1 cellular context compared by ENCODE assay signal in the genomic region with DNA sequence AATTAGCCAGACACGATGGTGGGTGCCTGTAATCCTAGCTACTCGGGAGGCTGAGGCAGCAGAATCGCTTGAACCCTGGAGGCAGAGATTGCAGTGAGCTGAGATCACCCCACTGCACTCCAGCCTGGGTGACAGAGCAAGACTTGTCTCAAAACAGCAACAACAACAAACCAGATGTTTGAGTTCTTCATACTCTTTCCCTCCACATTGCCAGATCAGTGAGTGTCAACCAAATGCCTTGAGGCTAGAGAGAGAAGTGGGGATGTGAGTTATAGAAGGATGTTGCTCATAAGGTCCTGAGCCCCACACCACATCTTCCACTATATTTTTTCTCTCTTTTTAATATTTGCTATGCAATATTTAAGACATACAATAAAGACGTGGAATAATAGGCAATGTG.
TF ChIP-seq lines count a peak whose summit lies in the region.

No MANE protein-coding gene starts in this region.

TF ChIP-seq in WTC11, 78 proteins besides CTCF, POLR2A, EP300 and RAD21 (continued from another document):
- TF ChIP-seq, protein P1, sequence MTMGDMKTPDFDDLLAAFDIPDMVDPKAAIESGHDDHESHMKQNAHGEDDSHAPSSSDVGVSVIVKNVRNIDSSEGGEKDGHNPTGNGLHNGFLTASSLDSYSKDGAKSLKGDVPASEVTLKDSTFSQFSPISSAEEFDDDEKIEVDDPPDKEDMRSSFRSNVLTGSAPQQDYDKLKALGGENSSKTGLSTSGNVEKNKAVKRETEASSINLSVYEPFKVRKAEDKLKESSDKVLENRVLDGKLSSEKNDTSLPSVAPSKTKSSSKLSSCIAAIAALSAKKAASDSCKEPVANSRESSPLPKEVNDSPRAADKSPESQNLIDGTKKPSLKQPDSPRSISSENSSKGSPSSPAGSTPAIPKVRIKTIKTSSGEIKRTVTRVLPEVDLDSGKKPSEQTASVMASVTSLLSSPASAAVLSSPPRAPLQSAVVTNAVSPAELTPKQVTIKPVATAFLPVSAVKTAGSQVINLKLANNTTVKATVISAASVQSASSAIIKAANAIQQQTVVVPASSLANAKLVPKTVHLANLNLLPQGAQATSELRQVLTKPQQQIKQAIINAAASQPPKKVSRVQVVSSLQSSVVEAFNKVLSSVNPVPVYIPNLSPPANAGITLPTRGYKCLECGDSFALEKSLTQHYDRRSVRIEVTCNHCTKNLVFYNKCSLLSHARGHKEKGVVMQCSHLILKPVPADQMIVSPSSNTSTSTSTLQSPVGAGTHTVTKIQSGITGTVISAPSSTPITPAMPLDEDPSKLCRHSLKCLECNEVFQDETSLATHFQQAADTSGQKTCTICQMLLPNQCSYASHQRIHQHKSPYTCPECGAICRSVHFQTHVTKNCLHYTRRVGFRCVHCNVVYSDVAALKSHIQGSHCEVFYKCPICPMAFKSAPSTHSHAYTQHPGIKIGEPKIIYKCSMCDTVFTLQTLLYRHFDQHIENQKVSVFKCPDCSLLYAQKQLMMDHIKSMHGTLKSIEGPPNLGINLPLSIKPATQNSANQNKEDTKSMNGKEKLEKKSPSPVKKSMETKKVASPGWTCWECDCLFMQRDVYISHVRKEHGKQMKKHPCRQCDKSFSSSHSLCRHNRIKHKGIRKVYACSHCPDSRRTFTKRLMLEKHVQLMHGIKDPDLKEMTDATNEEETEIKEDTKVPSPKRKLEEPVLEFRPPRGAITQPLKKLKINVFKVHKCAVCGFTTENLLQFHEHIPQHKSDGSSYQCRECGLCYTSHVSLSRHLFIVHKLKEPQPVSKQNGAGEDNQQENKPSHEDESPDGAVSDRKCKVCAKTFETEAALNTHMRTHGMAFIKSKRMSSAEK (CRISPR knock-in tag; IDR thresholded peaks at IDR 0.05; ENCODE audit: borderline replicate concordance) = no peak
- TF ChIP-seq, protein P2, sequence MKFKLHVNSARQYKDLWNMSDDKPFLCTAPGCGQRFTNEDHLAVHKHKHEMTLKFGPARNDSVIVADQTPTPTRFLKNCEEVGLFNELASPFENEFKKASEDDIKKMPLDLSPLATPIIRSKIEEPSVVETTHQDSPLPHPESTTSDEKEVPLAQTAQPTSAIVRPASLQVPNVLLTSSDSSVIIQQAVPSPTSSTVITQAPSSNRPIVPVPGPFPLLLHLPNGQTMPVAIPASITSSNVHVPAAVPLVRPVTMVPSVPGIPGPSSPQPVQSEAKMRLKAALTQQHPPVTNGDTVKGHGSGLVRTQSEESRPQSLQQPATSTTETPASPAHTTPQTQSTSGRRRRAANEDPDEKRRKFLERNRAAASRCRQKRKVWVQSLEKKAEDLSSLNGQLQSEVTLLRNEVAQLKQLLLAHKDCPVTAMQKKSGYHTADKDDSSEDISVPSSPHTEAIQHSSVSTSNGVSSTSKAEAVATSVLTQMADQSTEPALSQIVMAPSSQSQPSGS (CRISPR knock-in tag; IDR thresholded peaks at IDR 0.05; ENCODE audit: borderline replicate concordance, low read depth) = no peak
- TF ChIP-seq SOX15 (CRISPR knock-in tag; IDR thresholded peaks at IDR 0.05) = no peak
- TF ChIP-seq, protein P3, sequence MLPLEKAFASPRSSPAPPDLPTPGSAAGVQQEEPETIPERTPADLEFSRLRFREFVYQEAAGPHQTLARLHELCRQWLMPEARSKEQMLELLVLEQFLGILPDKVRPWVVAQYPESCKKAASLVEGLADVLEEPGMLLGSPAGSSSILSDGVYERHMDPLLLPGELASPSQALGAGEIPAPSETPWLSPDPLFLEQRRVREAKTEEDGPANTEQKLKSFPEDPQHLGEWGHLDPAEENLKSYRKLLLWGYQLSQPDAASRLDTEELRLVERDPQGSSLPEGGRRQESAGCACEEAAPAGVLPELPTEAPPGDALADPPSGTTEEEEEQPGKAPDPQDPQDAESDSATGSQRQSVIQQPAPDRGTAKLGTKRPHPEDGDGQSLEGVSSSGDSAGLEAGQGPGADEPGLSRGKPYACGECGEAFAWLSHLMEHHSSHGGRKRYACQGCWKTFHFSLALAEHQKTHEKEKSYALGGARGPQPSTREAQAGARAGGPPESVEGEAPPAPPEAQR (CRISPR knock-in tag; IDR thresholded peaks at IDR 0.05) = no peak
- TF ChIP-seq, protein P4, sequence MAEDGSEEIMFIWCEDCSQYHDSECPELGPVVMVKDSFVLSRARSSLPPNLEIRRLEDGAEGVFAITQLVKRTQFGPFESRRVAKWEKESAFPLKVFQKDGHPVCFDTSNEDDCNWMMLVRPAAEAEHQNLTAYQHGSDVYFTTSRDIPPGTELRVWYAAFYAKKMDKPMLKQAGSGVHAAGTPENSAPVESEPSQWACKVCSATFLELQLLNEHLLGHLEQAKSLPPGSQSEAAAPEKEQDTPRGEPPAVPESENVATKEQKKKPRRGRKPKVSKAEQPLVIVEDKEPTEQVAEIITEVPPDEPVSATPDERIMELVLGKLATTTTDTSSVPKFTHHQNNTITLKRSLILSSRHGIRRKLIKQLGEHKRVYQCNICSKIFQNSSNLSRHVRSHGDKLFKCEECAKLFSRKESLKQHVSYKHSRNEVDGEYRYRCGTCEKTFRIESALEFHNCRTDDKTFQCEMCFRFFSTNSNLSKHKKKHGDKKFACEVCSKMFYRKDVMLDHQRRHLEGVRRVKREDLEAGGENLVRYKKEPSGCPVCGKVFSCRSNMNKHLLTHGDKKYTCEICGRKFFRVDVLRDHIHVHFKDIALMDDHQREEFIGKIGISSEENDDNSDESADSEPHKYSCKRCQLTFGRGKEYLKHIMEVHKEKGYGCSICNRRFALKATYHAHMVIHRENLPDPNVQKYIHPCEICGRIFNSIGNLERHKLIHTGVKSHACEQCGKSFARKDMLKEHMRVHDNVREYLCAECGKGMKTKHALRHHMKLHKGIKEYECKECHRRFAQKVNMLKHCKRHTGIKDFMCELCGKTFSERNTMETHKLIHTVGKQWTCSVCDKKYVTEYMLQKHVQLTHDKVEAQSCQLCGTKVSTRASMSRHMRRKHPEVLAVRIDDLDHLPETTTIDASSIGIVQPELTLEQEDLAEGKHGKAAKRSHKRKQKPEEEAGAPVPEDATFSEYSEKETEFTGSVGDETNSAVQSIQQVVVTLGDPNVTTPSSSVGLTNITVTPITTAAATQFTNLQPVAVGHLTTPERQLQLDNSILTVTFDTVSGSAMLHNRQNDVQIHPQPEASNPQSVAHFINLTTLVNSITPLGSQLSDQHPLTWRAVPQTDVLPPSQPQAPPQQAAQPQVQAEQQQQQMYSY (CRISPR knock-in tag; IDR thresholded peaks at IDR 0.05) = no peak
- TF ChIP-seq, protein P5, sequence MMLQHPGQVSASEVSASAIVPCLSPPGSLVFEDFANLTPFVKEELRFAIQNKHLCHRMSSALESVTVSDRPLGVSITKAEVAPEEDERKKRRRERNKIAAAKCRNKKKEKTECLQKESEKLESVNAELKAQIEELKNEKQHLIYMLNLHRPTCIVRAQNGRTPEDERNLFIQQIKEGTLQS (CRISPR knock-in tag; conservative IDR thresholded peaks at IDR 0.05) = no peak
- TF ChIP-seq ESRRA (CRISPR knock-in tag; IDR thresholded peaks at IDR 0.05; ENCODE audit: borderline replicate concordance) = no peak
- TF ChIP-seq, protein P6, sequence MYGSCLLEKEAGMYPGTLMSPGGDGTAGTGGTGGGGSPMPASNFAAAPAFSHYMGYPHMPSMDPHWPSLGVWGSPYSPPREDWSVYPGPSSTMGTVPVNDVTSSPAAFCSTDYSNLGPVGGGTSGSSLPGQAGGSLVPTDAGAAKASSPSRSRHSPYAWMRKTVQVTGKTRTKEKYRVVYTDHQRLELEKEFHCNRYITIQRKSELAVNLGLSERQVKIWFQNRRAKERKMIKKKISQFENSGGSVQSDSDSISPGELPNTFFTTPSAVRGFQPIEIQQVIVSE (CRISPR knock-in tag; IDR thresholded peaks at IDR 0.05; ENCODE audit: borderline replicate concordance) = no peak
- no peak for TF ChIP-seq GTF2I (CRISPR knock-in tag; conservative IDR thresholded peaks at IDR 0.05)
- TF ChIP-seq FOXK1 (CRISPR knock-in tag; IDR thresholded peaks at IDR 0.05) = no peak
